In the genomic region with DNA sequence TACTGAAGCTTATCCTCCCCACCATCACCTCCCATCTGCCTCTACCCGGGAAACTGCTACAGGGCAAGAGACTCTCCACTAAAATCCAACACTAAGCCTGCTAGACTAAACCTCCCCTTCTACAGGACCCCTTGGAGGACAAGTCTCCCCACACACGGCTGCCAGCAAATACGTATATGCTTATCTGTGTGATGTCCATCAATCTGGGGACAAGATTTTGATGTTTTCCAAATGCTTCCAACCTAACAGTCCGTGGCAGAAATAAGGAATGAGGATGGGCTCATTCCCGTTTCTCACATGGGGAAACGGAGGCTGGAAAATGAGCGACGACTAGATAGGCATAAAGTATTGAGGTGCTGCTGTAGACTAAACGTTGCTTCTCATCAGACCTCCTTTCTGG, we compare ENCODE assay signal across 10 cellular contexts. TPM values are rescaled to one million over a fixed set of nuclear protein-coding genes. Genes with fewer than 3 reads are reported as not detected.
DNase-seq lines count a peak whose midpoint lies in the region; ATAC-seq and TF ChIP-seq lines count a peak whose summit lies in the region.
"Had no signal": no experiment of that assay in that cellular context is flagged by ENCODE, and none has a peak within 500 bp of the region (broad histone marks: within the 10 kb centered on the region; RNA-seq: fewer than 3 reads in every experiment).

No MANE protein-coding gene starts in this region.

- no peaks in the 10 kb centered on the region for H3K36me3 Mint-ChIP-seq in CD8-positive, alpha-beta memory T cell
- H3K36me3 Mint-ChIP-seq in nephron progenitor cell (ENCODE audit: low read depth) (peaks cover 31% of the 10 kb centered on the region), osteocyte (ENCODE audit: unreplicated experiment) (no peaks in the 10 kb centered on the region)

- CTCF ChIA-PET in CD8-positive, alpha-beta memory T cell (lab: Charles Lee), result no interaction called here

- no peaks in the 10 kb centered on the region for H3K9me3 Mint-ChIP-seq in CD8-positive, alpha-beta memory T cell
- no peaks in the 10 kb centered on the region for H3K9me3 Mint-ChIP-seq in nephron progenitor cell
- H3K9me3 Mint-ChIP-seq in osteocyte (ENCODE audit: unreplicated experiment), result no peaks in the 10 kb centered on the region

- peak overlapping the region; percentile 77 for H3K27ac ChIP-seq in CD8-positive, alpha-beta memory T cell (ENCODE audit: low read depth, low read length)
- H3K27ac ChIP-seq in KOPT-K1 (ENCODE audit: low read depth, low read length, poor library complexity, severe bottlenecking) (peak overlapping the region; percentile 90), duodenal mucosa (ENCODE audit: low read depth, low read length) (peak overlapping the region; percentile 36), dorsolateral prefrontal cortex (no peak overlapping the region)

- H3K9me3 ChIP-seq in CD8-positive, alpha-beta memory T cell (ENCODE audit: low read length), result no peaks in the 10 kb centered on the region
- H3K9me3 ChIP-seq in KOPT-K1 (ENCODE audit: insufficient read depth, low read length, poor library complexity, severe bottlenecking) (no peaks in the 10 kb centered on the region), duodenal mucosa (ENCODE audit: control insufficient read depth in 1 of 2, low read length in 2 of 2) (no peaks in the 10 kb centered on the region)

- H3K4me3 Mint-ChIP-seq in CD8-positive, alpha-beta memory T cell, result peak overlapping the region; percentile 38 to 91 (median 84)
- H3K4me3 Mint-ChIP-seq in nephron progenitor cell (peak overlapping the region; percentile 80), osteocyte (ENCODE audit: unreplicated experiment) (no peak overlapping the region)

- H3K4me1 Mint-ChIP-seq in CD8-positive, alpha-beta memory T cell, result peaks cover 55 to 74% (median 62%) of the 10 kb centered on the region in 3 donors
- H3K4me1 Mint-ChIP-seq in nephron progenitor cell (peaks cover 93% of the 10 kb centered on the region), osteocyte (ENCODE audit: unreplicated experiment) (peaks cover 8% of the 10 kb centered on the region)

- H3K27ac Mint-ChIP-seq in CD8-positive, alpha-beta memory T cell, result peak overlapping the region; percentile 0 to 93 (median 79)
- no peak overlapping the region for H3K27ac Mint-ChIP-seq in nephron progenitor cell
- no peak overlapping the region for H3K27ac Mint-ChIP-seq in osteocyte (ENCODE audit: unreplicated experiment)

- H3K36me3 ChIP-seq in CD8-positive, alpha-beta memory T cell (ENCODE audit: insufficient read depth, low read length), result no peaks in the 10 kb centered on the region
- H3K36me3 ChIP-seq in KOPT-K1 (ENCODE audit: insufficient read depth, low read length), result no peaks in the 10 kb centered on the region
- no peaks in the 10 kb centered on the region for H3K36me3 ChIP-seq in duodenal mucosa (ENCODE audit: control insufficient read depth in 1 of 2, insufficient read depth in 2 of 2, low read length in 2 of 2)

- POLR2A ChIA-PET in CD8-positive, alpha-beta memory T cell (lab: Charles Lee), result no interaction called here

- intact Hi-C loops in dorsolateral prefrontal cortex (cut with DNase I), result no loop called here

- peak overlapping the region; percentile 61 for H3K4me3 ChIP-seq in CD8-positive, alpha-beta memory T cell (ENCODE audit: low read length)
- peak overlapping the region; percentile 92 for H3K4me3 ChIP-seq in duodenal mucosa (ENCODE audit: low read depth in 1 of 2, low read length in 2 of 2)
- H3K4me3 ChIP-seq in dorsolateral prefrontal cortex, result no peak overlapping the region

- TF ChIP-seq CTCF in nephron progenitor cell (IDR thresholded peaks at IDR 0.05), result no peak
- TF ChIP-seq CTCF in dorsolateral prefrontal cortex (IDR thresholded peaks at IDR 0.05 in 54 of 56, conservative IDR thresholded peaks at IDR 0.05 in 2 of 56; ENCODE audit: low read depth in 1 of 56, partially characterized antibody in 56 of 56), result no peak
- no peak for TF ChIP-seq CTCF in osteocyte (IDR thresholded peaks at IDR 0.05)

- H3K27me3 ChIP-seq in CD8-positive, alpha-beta memory T cell (ENCODE audit: insufficient read depth, low read length, poor library complexity, severe bottlenecking), result no peaks in the 10 kb centered on the region
- H3K27me3 ChIP-seq in duodenal mucosa (ENCODE audit: control insufficient read depth in 1 of 2, insufficient read depth in 2 of 2, low read length in 2 of 2) (no peaks in the 10 kb centered on the region), dorsolateral prefrontal cortex (peaks cover 0 to 31% (median 5%) of the 10 kb centered on the region in 45 donors)

- no peak for ATAC-seq in activated CD4-positive, CD25-positive, alpha-beta regulatory T cell treated with anti-CD3 and anti-CD28 coated beads, Interleukin-2, amount 50 U/mL, for 24 hours

- H3K27me3 Mint-ChIP-seq in CD8-positive, alpha-beta memory T cell, result peaks cover 0 to 4% of the 10 kb centered on the region in 2 donors
- H3K27me3 Mint-ChIP-seq in nephron progenitor cell (ENCODE audit: low read depth, poor library complexity), result peaks cover 24% of the 10 kb centered on the region
- peaks cover 58% of the 10 kb centered on the region for H3K27me3 Mint-ChIP-seq in osteocyte (ENCODE audit: unreplicated experiment)

- peak overlapping the region; percentile 81 to 93 for H3K9ac ChIP-seq in duodenal mucosa (ENCODE audit: low read depth in 1 of 2, low read length in 2 of 2)

- no peak for DNase-seq in CD8-positive, alpha-beta memory T cell
- no peak for DNase-seq in nephron progenitor cell
- no peak for DNase-seq in dorsolateral prefrontal cortex
- DNase-seq in SHP77 (lab: John Stamatoyannopoulos, UW), result no peak
- DNase-seq in osteocyte (ENCODE audit: extremely low spot score, unreplicated experiment), result no peak
- DNase-seq: COR-L47 had no signal

- peaks cover 33% of the 10 kb centered on the region for H3K4me1 ChIP-seq in CD8-positive, alpha-beta memory T cell (ENCODE audit: insufficient read depth, low read length)
- peaks cover 39 to 51% of the 10 kb centered on the region in 2 donors for H3K4me1 ChIP-seq in duodenal mucosa (ENCODE audit: control insufficient read depth in 1 of 2, insufficient read depth in 2 of 2, low read length in 2 of 2)

RNA-seq across cellular contexts. Expression of gene KCNK5, which starts 1.8 kb away (rescaled TPM):
- total RNA-seq in CD8-positive, alpha-beta memory T cell, result 10 to 100 TPM; 27.6 to 28.4 TPM
- polyA plus RNA-seq in CD8-positive, alpha-beta memory T cell, result 0.97 TPM
- total RNA-seq in dorsolateral prefrontal cortex (under 1 TPM in 25 of 120 experiments, not detected in 95; 0.11 to 0.47 (median 0.17) TPM), osteocyte (not detected in 2 replicates)
- total RNA-seq: myocyte had no signal

Comparison
In these comparisons a context has a peak if more than half of its experiments do, and no peak if none do; other contexts are left out.
1. H3K27ac ChIP-seq: peak in CD8-positive, alpha-beta memory T cell (single experiment), KOPT-K1 (single experiment) and duodenal mucosa (single experiment); none in dorsolateral prefrontal cortex (0 of 59).
2. H3K4me3 ChIP-seq: peak in CD8-positive, alpha-beta memory T cell (single experiment) and duodenal mucosa (2 of 2); none in dorsolateral prefrontal cortex (0 of 59).
3. H3K27ac Mint-ChIP-seq: peak in CD8-positive, alpha-beta memory T cell (8 of 8); none in nephron progenitor cell (single experiment) and osteocyte (single experiment).
4. RNA of gene KCNK5, which starts 1.8 kb away (total RNA-seq): 27.6 to 28.4 TPM in CD8-positive, alpha-beta memory T cell; 0.11 to 0.47 TPM in dorsolateral prefrontal cortex and not detected in osteocyte; every median in the first group is over 10 times any median in the second.